18 cellular contexts compared by ENCODE assay signal in genomic region chr1:196732526-196732925, GRCh38. TPM values are rescaled to one million over a fixed set of nuclear protein-coding genes. Genes with fewer than 3 reads are reported as not detected.
DNase-seq lines count a peak whose midpoint lies in the region; TF ChIP-seq lines count a peak whose summit lies in the region.
"Had no signal": no experiment of that assay in that cellular context is flagged by ENCODE, and none has a peak within 500 bp of the region (broad histone marks: within the 10 kb centered on the region; RNA-seq: fewer than 3 reads in every experiment).

No MANE protein-coding gene starts in this region.

- H3K27ac Mint-ChIP-seq in chondrocyte (ENCODE audit: unreplicated experiment), result no peak overlapping the region
- H3K27ac Mint-ChIP-seq in neural progenitor cell, result no peak overlapping the region
- H3K27ac Mint-ChIP-seq: activated CD8-positive, alpha-beta memory T cell treated with anti-CD3 and anti-CD28 coated beads, Interleukin-2, amount 10 ng/mL, durations not matched to agents 7 days and 5 days; naive B cell had no signal

- no peak overlapping the region for H3K9ac ChIP-seq in neural progenitor cell

- no peak overlapping the region for H3K4me3 Mint-ChIP-seq in chondrocyte (ENCODE audit: unreplicated experiment)
- no peak overlapping the region for H3K4me3 Mint-ChIP-seq in neural progenitor cell
- H3K4me3 Mint-ChIP-seq: activated CD8-positive, alpha-beta memory T cell treated with anti-CD3 and anti-CD28 coated beads, Interleukin-2, amount 10 ng/mL, durations not matched to agents 7 days and 5 days; naive B cell had no signal

- no peaks in the 10 kb centered on the region for H3K4me1 Mint-ChIP-seq in chondrocyte (ENCODE audit: low read depth)
- no peaks in the 10 kb centered on the region for H3K4me1 Mint-ChIP-seq in neural progenitor cell
- H3K4me1 Mint-ChIP-seq: activated CD8-positive, alpha-beta memory T cell treated with anti-CD3 and anti-CD28 coated beads, Interleukin-2, amount 10 ng/mL, durations not matched to agents 7 days and 5 days; naive B cell had no signal

- H3K79me2 ChIP-seq in neural progenitor cell (ENCODE audit: low read depth), result no peaks in the 10 kb centered on the region

- peaks cover 6% of the 10 kb centered on the region for H3K9me3 Mint-ChIP-seq in chondrocyte (ENCODE audit: low read depth)
- H3K9me3 Mint-ChIP-seq in neural progenitor cell, result peaks cover 4% of the 10 kb centered on the region

- no peak overlapping the region for H3K4me3 ChIP-seq in GM12865 (ENCODE audit: low read depth, low read length)
- no peak overlapping the region for H3K4me3 ChIP-seq in neural progenitor cell
- no peak overlapping the region for H3K4me3 ChIP-seq in uterus
- H3K4me3 ChIP-seq: ascending aorta, psoas muscle had no signal

- H3K27ac ChIP-seq in neural progenitor cell, result no peak overlapping the region
- no peak overlapping the region for H3K27ac ChIP-seq in uterus
- H3K27ac ChIP-seq: ascending aorta, psoas muscle had no signal

- no peaks in the 10 kb centered on the region for H3K9me3 ChIP-seq in neural progenitor cell (ENCODE audit: low read depth)
- H3K9me3 ChIP-seq in uterus, result no peaks in the 10 kb centered on the region
- H3K9me3 ChIP-seq: ascending aorta, psoas muscle had no signal

- H3K4me2 ChIP-seq in neural progenitor cell, result no peak overlapping the region

- H3K27me3 Mint-ChIP-seq in chondrocyte (ENCODE audit: low read depth), result no peaks in the 10 kb centered on the region
- H3K27me3 Mint-ChIP-seq in neural progenitor cell (ENCODE audit: insufficient read depth, low read depth), result no peaks in the 10 kb centered on the region
- H3K27me3 Mint-ChIP-seq: activated CD8-positive, alpha-beta memory T cell treated with anti-CD3 and anti-CD28 coated beads, Interleukin-2, amount 10 ng/mL, durations not matched to agents 7 days and 5 days; naive B cell had no signal

- H4K20me1 ChIP-seq in neural progenitor cell (ENCODE audit: low read depth), result no peaks in the 10 kb centered on the region

- intact Hi-C loops in uterus (cut with DNase I; ENCODE audit: low total_unique reads), result no loop called here

- H3K4me1 ChIP-seq in neural progenitor cell (no peaks in the 10 kb centered on the region), uterus (no peaks in the 10 kb centered on the region)
- H3K4me1 ChIP-seq: ascending aorta, psoas muscle had no signal

- TF ChIP-seq CTCF in GM12865 (IDR thresholded peaks at IDR 0.05; ENCODE audit: insufficient read depth, low read depth, low read length, missing control alignments) (peak; percentile 13), chondrocyte (IDR thresholded peaks at IDR 0.05) (peak; percentile 31), neural progenitor cell (IDR thresholded peaks at IDR 0.05) (peak; percentile 46), uterus (IDR thresholded peaks at IDR 0.05) (no peak)

- DNase-seq in GM12865 (ENCODE audit: low read depth) (no peak), NAMALWA (ENCODE audit: low spot score) (peak; percentile 16), chondrocyte (ENCODE audit: low spot score) (no peak), neural progenitor cell (ENCODE audit: low spot score) (peak; percentile 6), HuH-7.5 (ENCODE audit: low spot score) (no peak), uterus (no peak)
- DNase-seq in stimulated activated CD4-positive, alpha-beta T cell treated with anti-CD3 and anti-CD28 coated beads, Interleukin-2, amount 100 ng/mL, for 24 hours, result no peak
- DNase-seq: activated CD8-positive, alpha-beta memory T cell treated with anti-CD3 and anti-CD28 coated beads, Interleukin-2, amount 10 ng/mL, durations not matched to agents 7 days and 5 days; activated gamma-delta T cell treated with Interleukin-2 at 50 U/mL for 16 hours; effector CD4-positive, alpha-beta T cell; H7; KG1; naive B cell; NCI-H1694; NCI-H510A treated with DMSO at 0.1 percent for 48 hours; psoas muscle had no signal

- H3K27me3 ChIP-seq in neural progenitor cell (no peaks in the 10 kb centered on the region), uterus (no peaks in the 10 kb centered on the region)
- H3K27me3 ChIP-seq: ascending aorta had no signal

- no peak for TF ChIP-seq POLR2A in uterus (IDR thresholded peaks at IDR 0.05)

- H3K36me3 Mint-ChIP-seq in chondrocyte (ENCODE audit: low read depth) (peaks cover 11% of the 10 kb centered on the region), neural progenitor cell (no peaks in the 10 kb centered on the region)
- H3K36me3 Mint-ChIP-seq: activated CD8-positive, alpha-beta memory T cell treated with anti-CD3 and anti-CD28 coated beads, Interleukin-2, amount 10 ng/mL, durations not matched to agents 7 days and 5 days; naive B cell had no signal

- H3K36me3 ChIP-seq in neural progenitor cell (no peaks in the 10 kb centered on the region), uterus (no peaks in the 10 kb centered on the region)
- H3K36me3 ChIP-seq: ascending aorta had no signal

- no peaks in the 10 kb centered on the region for H3F3A ChIP-seq in neural progenitor cell (ENCODE audit: low read depth)

- H2AFZ ChIP-seq in neural progenitor cell (replicated peaks), result no peak overlapping the region

RNA-seq across cellular contexts. Expression of gene CFHR3, which starts 42.1 kb away (rescaled TPM):
- total RNA-seq in chondrocyte (0.31 TPM in 1 of 3 replicates, not detected in the others), neural progenitor cell (ENCODE audit: low replicate concordance) (4.8 and 20.9 TPM in 2 replicates), uterus (under 1 TPM in 1 of 4 donors, not detected in 3; 0.61 TPM)
- total RNA-seq: activated CD8-positive, alpha-beta memory T cell treated with anti-CD3 and anti-CD28 coated beads, Interleukin-2, amount 10 ng/mL, durations not matched to agents 7 days and 5 days; ascending aorta; fibroblast of villous mesenchyme had no signal

Comparison
In these comparisons a context has a peak if more than half of its experiments do, and no peak if none do; other contexts are left out.
1. DNase-seq: peak in NAMALWA (single experiment) and neural progenitor cell (single experiment); none in GM12865 (single experiment), chondrocyte (single experiment), HuH-7.5 (single experiment), stimulated activated CD4-positive, alpha-beta T cell treated with anti-CD3 and anti-CD28 coated beads, Interleukin-2, amount 100 ng/mL, for 24 hours (0 of 2) and uterus (0 of 2).
2. CTCF ChIP-seq: peak in GM12865 (single experiment), chondrocyte (single experiment) and neural progenitor cell (single experiment); none in uterus (0 of 4).